12 cellular contexts compared by ENCODE assay signal in genomic region chr9:127855522-127855921, GRCh38. TPM values are rescaled to one million over a fixed set of nuclear protein-coding genes. Genes with fewer than 3 reads are reported as not detected.
DNase-seq lines count a peak whose midpoint lies in the region; ATAC-seq and TF ChIP-seq lines count a peak whose summit lies in the region.
"Had no signal": no experiment of that assay in that cellular context is flagged by ENCODE, and none has a peak within 500 bp of the region (broad histone marks: within the 10 kb centered on the region; RNA-seq: fewer than 3 reads in every experiment).

No MANE protein-coding gene starts in this region.

- peak overlapping the region; percentile 51 to 87 for H3K27ac Mint-ChIP-seq in natural killer cell

- H3K36me3 ChIP-seq in ascending aorta (peaks cover 0 to 2% of the 10 kb centered on the region in 2 donors), uterus (no peaks in the 10 kb centered on the region)

- no peaks in the 10 kb centered on the region for H3K9me3 ChIP-seq in right cardiac atrium (ENCODE audit: control insufficient read depth, low read length)
- H3K9me3 ChIP-seq in ascending aorta: no peaks in the 10 kb centered on the region
- H3K9me3 ChIP-seq in uterus: no peaks in the 10 kb centered on the region

- no peaks in the 10 kb centered on the region for H3K9me3 Mint-ChIP-seq in natural killer cell

- H3K4me1 ChIP-seq in right cardiac atrium (ENCODE audit: control insufficient read depth, insufficient read depth, low read length): peaks cover 28% of the 10 kb centered on the region
- peaks cover 18 to 58% of the 10 kb centered on the region in 2 donors for H3K4me1 ChIP-seq in ascending aorta
- peaks cover 0 to 9% of the 10 kb centered on the region in 2 donors for H3K4me1 ChIP-seq in uterus

- H3K27me3 ChIP-seq in right cardiac atrium (ENCODE audit: control insufficient read depth, insufficient read depth) (no peaks in the 10 kb centered on the region), ascending aorta (no peaks in the 10 kb centered on the region), uterus (no peaks in the 10 kb centered on the region)
- H3K27me3 ChIP-seq: MG63 had no signal

- ATAC-seq in right cardiac atrium: no peak
- ATAC-seq in left cardiac atrium: no peak
- no peak for ATAC-seq in natural killer cell
- no peak for ATAC-seq in HG03139 (IDR thresholded peaks at IDR 0.05; ENCODE audit: unreplicated experiment)

- DNase-seq in right cardiac atrium: no peak
- DNase-seq in left cardiac atrium: no peak
- no peak for DNase-seq in ascending aorta (ENCODE audit: low spot score in 2 of 2)
- no peak for DNase-seq in natural killer cell
- no peak for DNase-seq in uterus
- no peak for DNase-seq in NCI-H510A (lab: John Stamatoyannopoulos, UW)
- no peak for DNase-seq in NCI-H128 (lab: John Stamatoyannopoulos, UW; ENCODE audit: unreplicated experiment)
- DNase-seq: DMS79 treated with DMSO at 0.1 percent for 48 hours, MG63, NCI-H2081, NCI-H82 had no signal

- H3K36me3 Mint-ChIP-seq in natural killer cell: no peaks in the 10 kb centered on the region

- WGBS in right cardiac atrium: 89% methylated on average over 5 of the region's 5 CpGs

- peak overlapping the region; percentile 13 for H3K4me3 Mint-ChIP-seq in natural killer cell

- TF ChIP-seq CTCF in ascending aorta (IDR thresholded peaks at IDR 0.05) (no peak), natural killer cell (IDR thresholded peaks at IDR 0.05) (no peak), uterus (IDR thresholded peaks at IDR 0.05) (no peak)

- peaks cover 19 to 41% of the 10 kb centered on the region in 2 donors for H3K4me1 Mint-ChIP-seq in natural killer cell

- H3K4me3 ChIP-seq in right cardiac atrium (ENCODE audit: low read length) (no peak overlapping the region), ascending aorta (no peak overlapping the region), uterus (no peak overlapping the region)
- H3K4me3 ChIP-seq: MG63 had no signal

- TF ChIP-seq POLR2A in uterus (IDR thresholded peaks at IDR 0.05): no peak

- H3K27me3 Mint-ChIP-seq in natural killer cell (ENCODE audit: low read depth in 2 of 2): no peaks in the 10 kb centered on the region

- intact Hi-C loops in right cardiac atrium (cut with DNase I) (no loop called here), left cardiac atrium (cut with DNase I) (no loop called here), ascending aorta (cut with DNase I) (no loop called here), natural killer cell (cut with micrococcal nuclease) (no loop called here), uterus (cut with DNase I; ENCODE audit: low total_unique reads) (no loop called here)

- H3K27ac ChIP-seq in right cardiac atrium (ENCODE audit: low read length) (peak overlapping the region; percentile 97), ascending aorta (peak overlapping the region; percentile 96 to 97), uterus (peak overlapping the region; percentile 82 to 89)

RNA-seq across cellular contexts. Expression of gene ENG, which starts 1.1 kb away (rescaled TPM):
- total RNA-seq in right cardiac atrium (100 to 1,000 TPM; 275 to 462 (median 364) TPM), left cardiac atrium (100 to 1,000 TPM; 132 to 392 TPM), ascending aorta (675 TPM), natural killer cell (10 to 100 TPM in 2 of 3 donors, 1 to 10 TPM in 1; 8.5 to 13.6 (median 12.3) TPM), uterus (100 to 1,000 TPM in 1 of 4 donors, 10 to 100 TPM in 3; 14.0 to 256 (median 50.3) TPM)
- polyA plus RNA-seq in right cardiac atrium: 362 TPM

RNA-seq across cellular contexts. Expression of gene AK1, which starts 22.0 kb away (rescaled TPM):
- total RNA-seq in right cardiac atrium (100 to 1,000 TPM; 630 to 722 (median 659) TPM), left cardiac atrium (100 to 1,000 TPM; 593 to 626 TPM), ascending aorta (64.5 TPM), natural killer cell (10 to 100 TPM; 47.3 to 76.3 (median 54.2) TPM), uterus (10 to 100 TPM in 2 of 4 donors, 1 to 10 TPM in 2; 6.1 to 54.3 (median 15.7) TPM)
- polyA plus RNA-seq in right cardiac atrium: 811 TPM

RNA-seq across cellular contexts. Expression of gene ST6GALNAC6, which starts 43.9 kb away (rescaled TPM):
- total RNA-seq in right cardiac atrium (10 to 100 TPM; 60.1 to 73.7 (median 65.2) TPM), left cardiac atrium (10 to 100 TPM; 56.7 to 71.7 TPM), ascending aorta (172 TPM), natural killer cell (100 to 1,000 TPM; 120 to 148 (median 127) TPM), uterus (100 to 1,000 TPM in 3 of 4 donors, 10 to 100 TPM in 1; 37.7 to 133 (median 111) TPM)
- polyA plus RNA-seq in right cardiac atrium: 55.9 TPM

RNA-seq across cellular contexts. Expression of gene FPGS, which starts 52.8 kb away (rescaled TPM):
- 10 to 100 TPM; 34.1 to 53.1 (median 45.6) TPM for total RNA-seq in right cardiac atrium
- polyA plus RNA-seq in right cardiac atrium: 30.1 TPM
- total RNA-seq in left cardiac atrium: 10 to 100 TPM; 40.4 to 59.5 TPM
- total RNA-seq in ascending aorta: 286 TPM
- total RNA-seq in natural killer cell: 100 to 1,000 TPM in 2 of 3 donors, 10 to 100 TPM in 1; 99.1 to 108 (median 107) TPM
- total RNA-seq in uterus: 100 to 1,000 TPM in 1 of 4 donors, 10 to 100 TPM in 3; 11.5 to 128 (median 46.6) TPM
